Comparison of ENCODE assay signal across 20 cellular contexts in genomic region chr6:134056046-134056445, GRCh38. TPM values are rescaled to one million over a fixed set of nuclear protein-coding genes. Genes with fewer than 3 reads are reported as not detected.
"Had no signal": no experiment of that assay in that cellular context is flagged by ENCODE, and none has a peak within 500 bp of the region (broad histone marks: within the 10 kb centered on the region; RNA-seq: fewer than 3 reads in every experiment).

No MANE protein-coding gene starts in this region.

- ATAC-seq: activated CD8-positive, alpha-beta T cell treated with anti-CD3 and anti-CD28 coated beads, Interleukin-2, amount 10 ng/mL, durations not matched to agents 7 days and 5 days; activated naive CD4-positive, alpha-beta T cell treated with anti-CD3 and anti-CD28 coated beads, Interleukin-2, amount 50 U/mL, for 72 hours; activated naive CD8-positive, alpha-beta T cell treated with anti-CD3 and anti-CD28 coated beads, Interleukin-2, amount 50 U/mL, for 24 hours; activated T-cell treated with anti-CD3 and anti-CD28 coated beads, Interleukin-2, amount 50 U/mL, for 4 hours had no signal

- DNase-seq: activated CD4-positive, alpha-beta T cell treated with anti-CD3 and anti-CD28 coated beads for 48 hours; activated CD4-positive, alpha-beta T cell treated with anti-CD3 and anti-CD28 coated beads, Interleukin-2, amount 50 U/mL, for 4 hours; activated CD4-positive, CD25-positive, alpha-beta regulatory T cell treated with anti-CD3 and anti-CD28 coated beads, Interleukin-2, amount 50 U/mL, for 72 hours; activated CD8-positive, alpha-beta T cell treated with anti-CD3 and anti-CD28 coated beads, Interleukin-2, amount 10 ng/mL, durations not matched to agents 7 days and 5 days; activated effector memory CD4-positive, alpha-beta T cell treated with anti-CD3 and anti-CD28 coated beads, Interleukin-2, amount 50 U/mL, for 16 hours; activated naive CD4-positive, alpha-beta T cell treated with Interleukin-2 at 50 U/mL for 16 hours; activated naive CD8-positive, alpha-beta T cell treated with anti-CD3 and anti-CD28 coated beads, Interleukin-2, amount 50 U/mL, for 24 hours; activated T-cell treated with anti-CD3 and anti-CD28 coated beads, Interleukin-2, amount 50 U/mL, for 4 hours; amniotic stem cell; KG1; NCI-H1092; NCI-H1417 treated with DMSO at 0.1 percent for 48 hours; NCI-H187; NCI-H2081; NCI-H510A treated with DMSO at 0.1 percent for 48 hours; NK-92 treated with Interleukin-12 subunit alpha and Interleukin-12 subunit beta, amount 100 ng/mL, for 24 hours; OCI-M1; SHP77 had no signal

RNA-seq across cellular contexts. Expression of gene SLC2A12, which starts 3.6 kb away (rescaled TPM):
- total RNA-seq: activated T-cell treated with anti-CD3 and anti-CD28 coated beads, Interleukin-2, amount 50 U/mL, for 4 hours; MCF 10A had no signal
